Comparison of ENCODE assay signal across 21 cellular contexts in the genomic region with DNA sequence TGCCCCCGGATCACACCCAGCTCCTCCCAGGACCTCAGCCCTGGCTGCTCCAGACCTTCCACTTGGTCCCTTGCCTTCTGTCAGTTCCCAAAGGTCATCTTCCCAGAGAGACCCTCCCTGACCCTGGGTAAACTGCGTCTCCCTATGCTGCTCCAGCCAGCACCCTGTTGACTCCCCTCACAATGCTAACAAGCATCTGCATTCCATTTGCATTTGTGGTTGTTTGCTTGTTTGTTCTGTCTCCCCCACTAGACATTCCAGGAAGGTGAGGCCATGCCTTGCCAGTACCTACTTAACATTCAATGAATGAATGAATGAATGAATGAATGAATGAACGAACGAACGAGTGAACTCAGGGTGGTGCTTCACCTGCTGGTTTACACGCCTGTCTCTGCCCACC.
"Had no signal": no experiment of that assay in that cellular context is flagged by ENCODE, and none has a peak within 500 bp of the region (broad histone marks: within the 10 kb centered on the region; RNA-seq: fewer than 3 reads in every experiment).

No MANE protein-coding gene starts in this region.

- ATAC-seq: activated CD4-positive, CD25-positive, alpha-beta regulatory T cell treated with anti-CD3 and anti-CD28 coated beads, Interleukin-2, amount 50 U/mL, for 24 hours; activated naive CD4-positive, alpha-beta T cell treated with anti-CD3 and anti-CD28 coated beads, Interleukin-2, amount 50 U/mL, for 72 hours; foreskin keratinocyte; left ventricle myocardium superior; mucosa of descending colon; sciatic nerve; stimulated activated naive CD8-positive, alpha-beta T cell treated with anti-CD3 and anti-CD28 coated beads, Interleukin-15, amount 100 ng/mL, for 72 hours had no signal

- H3K4me3 ChIP-seq: adrenal gland, cardiac muscle cell, mucosa of descending colon, ovary, smooth muscle cell, suprapubic skin, transverse colon, vagina had no signal

- FAIRE-seq: astrocyte had no signal

- H3K36me3 ChIP-seq: adrenal gland, cardiac muscle cell, ovary, suprapubic skin, transverse colon, vagina had no signal

- H3K4me2 ChIP-seq: smooth muscle cell had no signal

- H3K4me1 ChIP-seq: adrenal gland, foreskin keratinocyte, suprapubic skin, transverse colon, vagina had no signal

- DNase-seq: activated CD4-positive, alpha-beta T cell treated with anti-CD3 and anti-CD28 coated beads, Interleukin-2, amount 50 U/mL, for 1 hour; activated CD8-positive, alpha-beta memory T cell treated with anti-CD3 and anti-CD28 coated beads, Interleukin-2, amount 50 U/mL, for 4 hours; activated gamma-delta T cell; foreskin keratinocyte; kidney glomerular epithelial cell; left ventricle myocardium superior; mucosa of descending colon; naive B cell; ovary; stimulated activated CD4-positive, alpha-beta T cell treated with anti-CD3 and anti-CD28 coated beads, Interleukin-4, amount 100 ng/mL, for 1 hour; stimulated activated naive CD8-positive, alpha-beta T cell treated with anti-CD3 and anti-CD28 coated beads, Interleukin-15, amount 100 ng/mL, for 72 hours; transverse colon had no signal

- H3K27ac ChIP-seq: adrenal gland, cardiac muscle cell, foreskin keratinocyte, ovary, suprapubic skin, transverse colon, vagina had no signal

- H3K9me3 ChIP-seq: adrenal gland, mucosa of descending colon, ovary, suprapubic skin, transverse colon, vagina had no signal

- H3K27me3 ChIP-seq: ovary, transverse colon, vagina had no signal
